Comparison of ENCODE assay signal across 16 cellular contexts in the genomic region with DNA sequence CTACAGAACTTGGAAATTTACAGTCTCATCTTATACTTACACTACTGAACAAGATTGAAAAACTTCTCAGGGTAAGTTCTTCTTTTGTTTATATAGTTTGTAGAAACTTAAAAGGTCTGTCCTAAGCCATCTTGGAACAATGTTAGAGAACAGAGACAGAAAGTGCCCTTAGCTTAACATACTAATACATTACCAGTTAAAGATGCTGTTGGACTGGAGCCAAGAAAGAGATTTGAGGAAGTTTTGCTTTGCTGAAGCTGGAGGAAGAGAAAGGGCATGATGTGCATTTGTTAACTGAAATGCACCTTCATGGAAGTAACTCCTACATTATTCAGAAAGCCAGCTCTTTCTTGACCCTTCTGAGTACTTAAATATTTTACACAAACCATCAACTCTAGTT.
A peak's percentile ranks its signal among the peaks of the same experiment; 100 is the strongest.
DNase-seq lines count a peak whose midpoint lies in the region; ATAC-seq and TF ChIP-seq lines count a peak whose summit lies in the region.
"Had no signal": no experiment of that assay in that cellular context is flagged by ENCODE, and none has a peak within 500 bp of the region (broad histone marks: within the 10 kb centered on the region; RNA-seq: fewer than 3 reads in every experiment).

No MANE protein-coding gene starts in this region.

- H3K4me2 ChIP-seq in OCI-LY7 (ENCODE audit: low read length): no peak overlapping the region

- no peaks in the 10 kb centered on the region for H3K4me1 ChIP-seq in OCI-LY7 (ENCODE audit: insufficient read depth, low read length, poor library complexity, severe bottlenecking)
- H3K4me1 ChIP-seq in tibial nerve: no peaks in the 10 kb centered on the region
- no peaks in the 10 kb centered on the region for H3K4me1 ChIP-seq in A673 (ENCODE audit: insufficient read depth, low read length, poor library complexity, severe bottlenecking)
- H3K4me1 ChIP-seq: gastroesophageal sphincter, upper lobe of left lung had no signal

- H2AFZ ChIP-seq in OCI-LY7 (ENCODE audit: low read length): no peak overlapping the region

- BruUV-seq in OCI-LY7 (replicated peaks; lab: Mats Ljungman, UMichigan): no TSS peak
- BruUV-seq in A673 (replicated peaks; lab: Mats Ljungman, UMichigan): no TSS peak

- TF ChIP-seq CTCF in OCI-LY7 (conservative IDR thresholded peaks at IDR 0.05; ENCODE audit: low read length): no peak
- no peak for TF ChIP-seq CTCF in tibial nerve (IDR thresholded peaks at IDR 0.05)
- no peak for TF ChIP-seq CTCF in A673 (conservative IDR thresholded peaks at IDR 0.05; ENCODE audit: low read depth, low read length)

- TF ChIP-seq EP300 in tibial nerve (IDR thresholded peaks at IDR 0.05): no peak

- CTCF ChIA-PET in OCI-LY7 (lab: Charles Lee; ENCODE audit: unreplicated experiment) (no interaction called here), A673 (lab: Charles Lee) (interaction anchor here (1.0 kb wide), 1 partner anchor 9 kb away, joined by 4 read pairs; no protein-coding TSS in a partner anchor)

- no peak overlapping the region for H3K27ac Mint-ChIP-seq in T-helper 17 cell

- H3K27me3 Mint-ChIP-seq in T-helper 17 cell: no peaks in the 10 kb centered on the region
- H3K27me3 Mint-ChIP-seq: naive thymus-derived CD8-positive, alpha-beta T cell had no signal

- ATAC-seq in GM18907 (IDR thresholded peaks at IDR 0.05; ENCODE audit: unreplicated experiment) (peak; percentile 72), HG02938 (IDR thresholded peaks at IDR 0.05; ENCODE audit: unreplicated experiment) (peak; percentile 54), T-helper 17 cell (no peak)
- ATAC-seq: gastroesophageal sphincter; naive thymus-derived CD8-positive, alpha-beta T cell; right cardiac atrium; SK-N-SH treated with all-trans-retinoic acid at 6 μM for 48 hours had no signal

- H3K27ac ChIP-seq in OCI-LY7 (ENCODE audit: low read depth, low read length, poor library complexity, severe bottlenecking): no peak overlapping the region
- H3K27ac ChIP-seq in tibial nerve: no peak overlapping the region
- H3K27ac ChIP-seq in A673 (ENCODE audit: low read depth, low read length, poor library complexity, severe bottlenecking): no peak overlapping the region
- H3K27ac ChIP-seq: BLaER1 treated with 17β-estradiol and CSF1 and Interleukin-3, amounts not matched to agents 10 nM and 100 nM; gastroesophageal sphincter; upper lobe of left lung had no signal

- DNase-seq in OCI-LY7 (ENCODE audit: low spot score) (peak; percentile 2), midbrain (lab: John Stamatoyannopoulos, UW) (peak; percentile 34), T-helper 17 cell (no peak), tibial nerve (ENCODE audit: low spot score in 2 of 2) (no peak), A673 (ENCODE audit: low spot score) (no peak)
- DNase-seq: activated CD4-positive, alpha-beta T cell treated with anti-CD3 and anti-CD28 coated beads for 1 hour; DMS79 treated with DMSO at 0.1 percent for 48 hours; kidney glomerular epithelial cell; naive thymus-derived CD8-positive, alpha-beta T cell; right cardiac atrium; upper lobe of left lung had no signal

- H3K79me2 ChIP-seq in OCI-LY7 (ENCODE audit: insufficient read depth, low read depth, low read length): no peaks in the 10 kb centered on the region

- H3K4me3 ChIP-seq in OCI-LY7 (ENCODE audit: low read depth, low read length, poor library complexity, severe bottlenecking) (no peak overlapping the region), tibial nerve (no peak overlapping the region), A673 (ENCODE audit: low read depth, low read length, poor library complexity, severe bottlenecking) (no peak overlapping the region)
- H3K4me3 ChIP-seq: BLaER1 treated with 17β-estradiol and CSF1 and Interleukin-3, amounts not matched to agents 10 nM and 100 nM; gastroesophageal sphincter; upper lobe of left lung had no signal

- H3K9me2 ChIP-seq in OCI-LY7 (ENCODE audit: insufficient read depth, low read length): no peaks in the 10 kb centered on the region

- no peaks in the 10 kb centered on the region for H3K4me1 Mint-ChIP-seq in T-helper 17 cell

- peaks cover 12% of the 10 kb centered on the region for H3K36me3 Mint-ChIP-seq in T-helper 17 cell (ENCODE audit: low read depth)

- TF ChIP-seq POLR2A in tibial nerve (IDR thresholded peaks at IDR 0.05): no peak

- no peak overlapping the region for H3K4me3 Mint-ChIP-seq in T-helper 17 cell
- H3K4me3 Mint-ChIP-seq: naive thymus-derived CD8-positive, alpha-beta T cell had no signal

- intact Hi-C loops in OCI-LY7 (cut with micrococcal nuclease; ENCODE audit: unreplicated experiment): no loop called here
- intact Hi-C loops in A673 (cut with micrococcal nuclease; ENCODE audit: unreplicated experiment): no loop called here

- H3K36me3 ChIP-seq in OCI-LY7 (ENCODE audit: insufficient read depth, low read length) (peaks cover 46% of the 10 kb centered on the region), tibial nerve (peaks cover 0 to 72% (median 15%) of the 10 kb centered on the region in 3 donors), A673 (ENCODE audit: insufficient read depth, low read length, poor library complexity, severe bottlenecking) (peaks cover 30% of the 10 kb centered on the region)

- no peaks in the 10 kb centered on the region for H3K9me3 ChIP-seq in OCI-LY7 (ENCODE audit: low read length)
- no peaks in the 10 kb centered on the region for H3K9me3 ChIP-seq in T-helper 17 cell (ENCODE audit: control insufficient read depth, low read length, poor library complexity, severe bottlenecking)
- H3K9me3 ChIP-seq in tibial nerve: no peaks in the 10 kb centered on the region
- H3K9me3 ChIP-seq in A673 (ENCODE audit: low read depth, low read length, poor library complexity, severe bottlenecking): no peaks in the 10 kb centered on the region
- H3K9me3 ChIP-seq: BLaER1 treated with 17β-estradiol and CSF1 and Interleukin-3, amounts not matched to agents 10 nM and 100 nM; gastroesophageal sphincter; upper lobe of left lung had no signal

- H3K27me3 ChIP-seq in tibial nerve (no peaks in the 10 kb centered on the region), A673 (replicated peaks; ENCODE audit: insufficient read depth, low read depth, low read length, poor library complexity) (no peaks in the 10 kb centered on the region)
- H3K27me3 ChIP-seq: BLaER1 treated with 17β-estradiol and CSF1 and Interleukin-3, amounts not matched to agents 10 nM and 100 nM; gastroesophageal sphincter; upper lobe of left lung had no signal

- POLR2A ChIA-PET in OCI-LY7 (lab: Charles Lee) (interaction anchor here (0.6 to 1.1 kb wide), 2 partner anchors 9 to 434 kb away, joined by 3 read pairs; no protein-coding TSS in a partner anchor), A673 (lab: Charles Lee; ENCODE audit: low non-redundant PET) (no interaction called here)

- H4K20me1 ChIP-seq in OCI-LY7 (ENCODE audit: insufficient read depth, low read length): no peaks in the 10 kb centered on the region

Comparison
In these comparisons a context has a peak if more than half of its experiments do, and no peak if none do; other contexts are left out.
1. DNase-seq: peak in OCI-LY7 (single experiment) and midbrain (single experiment); none in T-helper 17 cell (0 of 3), tibial nerve (0 of 2) and A673 (single experiment).